Comparison of ENCODE assay signal across 1 cellular context in genomic region chr6:157513619-157514485, GRCh38.
TF ChIP-seq lines count a peak whose summit lies in the region.

No MANE protein-coding gene starts in this region.

TF ChIP-seq in K562, 482 proteins besides CTCF, POLR2A, EP300 and RAD21 (continued from another document and continues in another):
- TF ChIP-seq ZNF592 (IDR thresholded peaks at IDR 0.05) (peak; percentile 80), CHD1 (IDR thresholded peaks at IDR 0.05; ENCODE audit: low read length) (peak; percentile 11), HDAC3 (IDR thresholded peaks at IDR 0.05; ENCODE audit: borderline replicate concordance, partially characterized antibody) (peak; percentile 31), ATF7 (IDR thresholded peaks at IDR 0.05) (peak; percentile 29; the same call in 1 of the 2 replicates), HDAC2 (IDR thresholded peaks at IDR 0.05) (peak; percentile 97), WHSC1 (IDR thresholded peaks at IDR 0.05; ENCODE audit: low read length) (peak; percentile 34), DACH1 (IDR thresholded peaks at IDR 0.05; ENCODE audit: partially characterized antibody) (peak; percentile 63), ZNF436 (CRISPR knock-in tag; IDR thresholded peaks at IDR 0.05) (no peak), CHD4 (IDR thresholded peaks at IDR 0.05; ENCODE audit: insufficient read depth, insufficient replicate concordance, low read depth, low read length, poor library complexity, severe bottlenecking) (peak; percentile 65), CXXC5 (CRISPR knock-in tag; IDR thresholded peaks at IDR 0.05) (peak; percentile 23; the same call in 1 of the 2 replicates), SRF (CRISPR knock-in tag; IDR thresholded peaks at IDR 0.05) (0 out of 4 replicates have a peak, but pooled peaks of 1 of the 2 experiments have one; percentile 15), E2F1 (CRISPR knock-in tag; IDR thresholded peaks at IDR 0.05) (no peak), RBM25 (IDR thresholded peaks at IDR 0.05; ENCODE audit: low read depth, low read length, severe bottlenecking) (peak; percentile 96), ZNF121 (CRISPR knock-in tag; conservative IDR thresholded peaks at IDR 0.05) (no peak), RCOR1 (IDR thresholded peaks at IDR 0.05; ENCODE audit: borderline replicate concordance in 1 of 2, low read depth in 2 of 2, low read length in 2 of 2) (peak in 1 of 2 experiments; percentile 71; a peak in 1 of 4 replicates), AFF4 (CRISPR knock-in tag; IDR thresholded peaks at IDR 0.05) (no peak), GATAD2A (IDR thresholded peaks at IDR 0.05) (0 out of 2 replicates have a peak, but pooled peaks have one; percentile 47), TEAD2 (tag; IDR thresholded peaks at IDR 0.05) (peak; percentile 50; the same call in 1 of the 2 replicates), CBX5 (IDR thresholded peaks at IDR 0.05; ENCODE audit: borderline replicate concordance, low read depth) (no peak), ATF3 (IDR thresholded peaks at IDR 0.05) (peak; percentile 43), ATF3 (CRISPR knock-in tag; conservative IDR thresholded peaks at IDR 0.05) (no peak), MITF (IDR thresholded peaks at IDR 0.05) (no peak), BCOR (IDR thresholded peaks at IDR 0.05) (peak; percentile 99), LEF1 (IDR thresholded peaks at IDR 0.05) (0 out of 2 replicates have a peak, but pooled peaks have one; percentile 15), BRD4 (IDR thresholded peaks at IDR 0.05) (0 out of 2 replicates have a peak, but pooled peaks have one; percentile 12), ZNF217 (CRISPR knock-in tag; IDR thresholded peaks at IDR 0.05) (no peak), PRDM10 (IDR thresholded peaks at IDR 0.05; ENCODE audit: partially characterized antibody) (peak; percentile 48), MAZ (CRISPR knock-in tag; conservative IDR thresholded peaks at IDR 0.05 in 1 of 2, IDR thresholded peaks at IDR 0.05 in 1 of 2) (peak in 1 of 2 experiments; percentile 29; a peak in 1 of 4 replicates), TFAP4 (CRISPR knock-in tag; IDR thresholded peaks at IDR 0.05; ENCODE audit: borderline replicate concordance) (peak; percentile 29; the same call in 1 of the 2 replicates), MEF2D (tag; conservative IDR thresholded peaks at IDR 0.05; ENCODE audit: low read depth) (0 out of 2 replicates have a peak, but pooled peaks have one; percentile 32), ZNF24 (IDR thresholded peaks at IDR 0.05) (no peak), NRF1 (conservative IDR thresholded peaks at IDR 0.05 in 1 of 2, IDR thresholded peaks at IDR 0.05 in 1 of 2) (no peak), ZNF398 (CRISPR knock-in tag; IDR thresholded peaks at IDR 0.05) (0 out of 2 replicates have a peak, but pooled peaks have one; percentile 23), ATF1 (CRISPR knock-in tag; IDR thresholded peaks at IDR 0.05) (no peak), ATF1 (tag; IDR thresholded peaks at IDR 0.05) (0 out of 2 replicates have a peak, but pooled peaks have one; percentile 9), ZNF644 (tag; IDR thresholded peaks at IDR 0.05; ENCODE audit: low read depth) (0 out of 2 replicates have a peak, but pooled peaks have one; percentile 3), CBX1 (IDR thresholded peaks at IDR 0.05; ENCODE audit: low read depth) (0 out of 2 replicates have a peak, but pooled peaks have one; percentile 46), DDX20 (tag; IDR thresholded peaks at IDR 0.05; ENCODE audit: low read depth) (peak; percentile 12; the same call in 1 of the 2 replicates), ZNF140 (CRISPR knock-in tag; IDR thresholded peaks at IDR 0.05) (no peak), ELK3 (CRISPR knock-in tag; IDR thresholded peaks at IDR 0.05) (no peak), MEF2A (IDR thresholded peaks at IDR 0.05; ENCODE audit: control insufficient read depth, low read depth, low read length) (no peak)
